Comparison of ENCODE assay signal across 26 cellular contexts in genomic region chr4:178970433-178971140, GRCh38.
DNase-seq lines count a peak whose midpoint lies in the region; ATAC-seq, FAIRE-seq and TF ChIP-seq lines count a peak whose summit lies in the region.
"Had no signal": no experiment of that assay in that cellular context is flagged by ENCODE, and none has a peak within 500 bp of the region (broad histone marks: within the 10 kb centered on the region; RNA-seq: fewer than 3 reads in every experiment).

No MANE protein-coding gene starts in this region.

- CTCF ChIA-PET in H1 (lab: Charles Lee; ENCODE audit: partially characterized antibody): no interaction called here

- DNase-seq in GM23338 (ENCODE audit: low spot score) (peak; percentile 8), MG63 (peak; percentile 13), H1 (ENCODE audit: low read depth in 1 of 2, low spot score in 2 of 2) (no peak), mesendoderm (peak; percentile 59), dedifferentiated amniotic fluid mesenchymal stem cell (ENCODE audit: extremely low spot score) (no peak)
- DNase-seq in stimulated activated CD4-positive, alpha-beta T cell treated with anti-CD3 and anti-CD28 coated beads, Interleukin-4, amount 100 ng/mL, for 4 hours: no peak
- no peak for DNase-seq in activated CD4-positive, alpha-beta T cell treated with anti-CD3 and anti-CD28 coated beads for 48 hours
- DNase-seq: AML-193; CD4-positive, alpha-beta T cell; GOT3; Karpas-422; NCI-H1417; NCI-H1694; NCI-H2029 treated with DMSO at 0.1 percent for 48 hours; NCI-H526 treated with DMSO at 0.1 percent for 48 hours; OCI-M1; Peyer's patch; SIG-M5 had no signal

- H3K4me1 Mint-ChIP-seq in GM23338: peaks cover 10% of the 10 kb centered on the region

- no peaks in the 10 kb centered on the region for H3K9me2 ChIP-seq in GM23338 (ENCODE audit: insufficient read depth)

- H3F3A ChIP-seq in GM23338 (replicated peaks; ENCODE audit: low read depth): no peaks in the 10 kb centered on the region

- H4K5ac ChIP-seq in H1 (ENCODE audit: insufficient read length, low read depth, low read length) (no peak overlapping the region), mesendoderm (ENCODE audit: low read length) (no peak overlapping the region)

- no peak overlapping the region for H3K14ac ChIP-seq in H1 (ENCODE audit: insufficient read length)

- no peaks in the 10 kb centered on the region for H3K27me3 ChIP-seq in GM23338 (ENCODE audit: insufficient read depth)
- no peaks in the 10 kb centered on the region for H3K27me3 ChIP-seq in MG63
- H3K27me3 ChIP-seq in H1 (replicated peaks in 1 of 4; ENCODE audit: control insufficient read depth in 3 of 4, extremely low read depth in 1 of 4, insufficient read depth in 3 of 4, low read length in 3 of 4): no peaks in the 10 kb centered on the region
- H3K27me3 ChIP-seq in mesendoderm (ENCODE audit: insufficient read depth, low read length, poor library complexity): no peaks in the 10 kb centered on the region
- H3K27me3 ChIP-seq: BLaER1 treated with 17β-estradiol and CSF1 and Interleukin-3, amounts not matched to agents 10 nM and 100 nM; Peyer's patch had no signal

- H3K27me3 Mint-ChIP-seq in GM23338 (ENCODE audit: insufficient read depth, low read depth, poor library complexity): peaks cover 1% of the 10 kb centered on the region
- H3K27me3 Mint-ChIP-seq: CD4-positive, alpha-beta T cell had no signal

- FAIRE-seq in H1 (lab: Jason Lieb, UNC): no peak
- FAIRE-seq: A549, D721Med, G401.6, HepG2 had no signal

- H4K8ac ChIP-seq in H1 (ENCODE audit: extremely low read depth, insufficient read depth, low read length) (no peak overlapping the region), mesendoderm (ENCODE audit: low read depth, low read length) (no peak overlapping the region)

- no peaks in the 10 kb centered on the region for H4K20me1 ChIP-seq in GM23338 (replicated peaks; ENCODE audit: insufficient read depth)
- H4K20me1 ChIP-seq in H1 (replicated peaks in 1 of 2; ENCODE audit: control insufficient read depth in 1 of 2, insufficient read depth in 2 of 2, low read length in 2 of 2): no peaks in the 10 kb centered on the region
- H4K20me1 ChIP-seq: BLaER1 treated with 17β-estradiol and CSF1 and Interleukin-3, amounts not matched to agents 10 nM and 100 nM had no signal

- 0 out of 2 replicates have a peak overlapping the region, but pooled peaks have one; percentile 9 for H3K4me2 ChIP-seq in GM23338
- H3K4me2 ChIP-seq in H1 (ENCODE audit: insufficient read depth in 1 of 2, low read depth in 2 of 2, low read length in 2 of 2): no peak overlapping the region
- H3K4me2 ChIP-seq in mesendoderm (ENCODE audit: low read length): no peak overlapping the region
- H3K4me2 ChIP-seq: A549; BLaER1 treated with 17β-estradiol and CSF1 and Interleukin-3, amounts not matched to agents 10 nM and 100 nM had no signal

- peak overlapping the region; percentile 79 for H3K27ac Mint-ChIP-seq in GM23338
- H3K27ac Mint-ChIP-seq: CD4-positive, alpha-beta T cell had no signal

- H3K56ac ChIP-seq in H1 (replicated peaks; ENCODE audit: insufficient read length, low read depth, low read length): no peak overlapping the region
- H3K56ac ChIP-seq in mesendoderm (ENCODE audit: low read length): peak overlapping the region; percentile 31

- no peak overlapping the region for H3K4me3 ChIP-seq in GM23338
- no peak overlapping the region for H3K4me3 ChIP-seq in MG63
- H3K4me3 ChIP-seq in H1 (ENCODE audit: extremely low read depth in 1 of 4, insufficient read depth in 2 of 4, low read depth in 3 of 4, low read length in 4 of 4): no peak overlapping the region
- H3K4me3 ChIP-seq in mesendoderm (ENCODE audit: low read length): no peak overlapping the region
- H3K4me3 ChIP-seq: A549; BLaER1 treated with 17β-estradiol and CSF1 and Interleukin-3, amounts not matched to agents 10 nM and 100 nM; Peyer's patch; SK-N-MC had no signal

- no peak for TF ChIP-seq POLR2A in H1 (IDR thresholded peaks at IDR 0.05; ENCODE audit: control extremely low read depth in 1 of 2, low read depth in 2 of 2, low read length in 2 of 2)

- no peaks in the 10 kb centered on the region for H3K23me2 ChIP-seq in H1 (ENCODE audit: low read depth, low read length)

- H3K9ac ChIP-seq in H1 (replicated peaks in 1 of 4; ENCODE audit: extremely low read depth in 1 of 4, low read depth in 3 of 4, low read length in 3 of 4) (no peak overlapping the region), mesendoderm (ENCODE audit: low read length) (no peak overlapping the region)
- H3K9ac ChIP-seq: BLaER1 treated with 17β-estradiol and CSF1 and Interleukin-3, amounts not matched to agents 10 nM and 100 nM had no signal

- TF ChIP-seq RAD21 in H1 (IDR thresholded peaks at IDR 0.05 in 1 of 2, conservative IDR thresholded peaks at IDR 0.05 in 1 of 2; ENCODE audit: low read depth in 2 of 2, low read length in 2 of 2): no peak

- no peak overlapping the region for H4K91ac ChIP-seq in H1 (replicated peaks; ENCODE audit: insufficient read length, low read length)

- no peak overlapping the region for H2AK5ac ChIP-seq in H1 (ENCODE audit: low read depth, low read length)
- no peak overlapping the region for H2AK5ac ChIP-seq in mesendoderm (ENCODE audit: low read length)

- no peaks in the 10 kb centered on the region for H3K36me3 Mint-ChIP-seq in GM23338 (ENCODE audit: low read depth)

- H3K4me1 ChIP-seq in GM23338 (ENCODE audit: insufficient read depth) (peaks cover 4% of the 10 kb centered on the region; the same call in 1 of the 2 replicates), H1 (replicated peaks in 1 of 4; ENCODE audit: control insufficient read depth in 3 of 4, insufficient read depth in 4 of 4, low read length in 3 of 4) (no peaks in the 10 kb centered on the region; a peak in 1 of 7 replicates), mesendoderm (ENCODE audit: control insufficient read depth, low read depth, low read length) (peaks cover 2% of the 10 kb centered on the region)
- H3K4me1 ChIP-seq: A549; BLaER1 treated with 17β-estradiol and CSF1 and Interleukin-3, amounts not matched to agents 10 nM and 100 nM; Peyer's patch had no signal

- H3K4ac ChIP-seq in H1 (replicated peaks; ENCODE audit: insufficient read length, low read depth, low read length) (no peak overlapping the region), mesendoderm (ENCODE audit: low read depth, low read length) (no peak overlapping the region)

- H2BK20ac ChIP-seq in H1 (ENCODE audit: low read length): no peak overlapping the region

- H3K79me2 ChIP-seq in GM23338 (replicated peaks; ENCODE audit: insufficient read depth): no peaks in the 10 kb centered on the region
- no peaks in the 10 kb centered on the region for H3K79me2 ChIP-seq in H1 (ENCODE audit: control insufficient read depth in 1 of 2, insufficient read depth in 2 of 2, low read length in 2 of 2)
- no peaks in the 10 kb centered on the region for H3K79me2 ChIP-seq in mesendoderm (ENCODE audit: control insufficient read depth, insufficient read depth, low read length)

- H3K79me1 ChIP-seq in H1 (ENCODE audit: low read depth, low read length): no peaks in the 10 kb centered on the region
- no peaks in the 10 kb centered on the region for H3K79me1 ChIP-seq in mesendoderm (ENCODE audit: low read length)

- H3K18ac ChIP-seq in H1 (ENCODE audit: extremely low read depth, low read length) (no peak overlapping the region), mesendoderm (ENCODE audit: low read length) (no peak overlapping the region)

- TF ChIP-seq CTCF in GM23338 (conservative IDR thresholded peaks at IDR 0.05; ENCODE audit: low read depth in 2 of 2) (no peak), H1 (IDR thresholded peaks at IDR 0.05; ENCODE audit: control extremely low read depth in 1 of 3, insufficient read depth in 1 of 3, low read depth in 1 of 3, low read length in 3 of 3) (no peak)

- H3K9me3 Mint-ChIP-seq in GM23338: no peaks in the 10 kb centered on the region

- H2BK5ac ChIP-seq in H1 (ENCODE audit: low read depth, low read length) (no peak overlapping the region), mesendoderm (ENCODE audit: low read length) (peak overlapping the region; percentile 72)

- ATAC-seq in GM23338: no peak
- ATAC-seq: A549, HCT116, HepG2 had no signal

- H3K4me3 Mint-ChIP-seq in GM23338: no peak overlapping the region
- H3K4me3 Mint-ChIP-seq: CD4-positive, alpha-beta T cell had no signal

- no peak for TF ChIP-seq EP300 in H1 (IDR thresholded peaks at IDR 0.05; ENCODE audit: borderline replicate concordance in 1 of 2, low read depth in 2 of 2, low read length in 2 of 2)

- H3K36me3 ChIP-seq in GM23338 (ENCODE audit: insufficient read depth): no peaks in the 10 kb centered on the region
- no peaks in the 10 kb centered on the region for H3K36me3 ChIP-seq in MG63
- H3K36me3 ChIP-seq in H1 (ENCODE audit: control insufficient read depth in 2 of 4, insufficient read depth in 4 of 4, low read length in 3 of 4): no peaks in the 10 kb centered on the region
- no peaks in the 10 kb centered on the region for H3K36me3 ChIP-seq in mesendoderm (ENCODE audit: control insufficient read depth, insufficient read depth, low read length)
- H3K36me3 ChIP-seq: BLaER1 treated with 17β-estradiol and CSF1 and Interleukin-3, amounts not matched to agents 10 nM and 100 nM; Peyer's patch had no signal

- POLR2A ChIA-PET in H1 (lab: Charles Lee; ENCODE audit: partially characterized antibody): no interaction called here

- no peak overlapping the region for H2BK120ac ChIP-seq in H1 (replicated peaks; ENCODE audit: low read depth, low read length)
- no peak overlapping the region for H2BK120ac ChIP-seq in mesendoderm (ENCODE audit: low read depth, low read length)

- H3K9me3 ChIP-seq in MG63 (no peaks in the 10 kb centered on the region), H1 (ENCODE audit: insufficient read depth in 2 of 2, low read depth in 1 of 2, low read length in 1 of 2) (no peaks in the 10 kb centered on the region)
- H3K9me3 ChIP-seq: A549; BLaER1 treated with 17β-estradiol and CSF1 and Interleukin-3, amounts not matched to agents 10 nM and 100 nM; Peyer's patch had no signal

- H3K23ac ChIP-seq in H1 (ENCODE audit: insufficient read length): no peak overlapping the region
- no peak overlapping the region for H3K23ac ChIP-seq in mesendoderm (ENCODE audit: low read length)

- H3K27ac ChIP-seq in GM23338 (ENCODE audit: low read depth): no peak overlapping the region
- H3K27ac ChIP-seq in H1 (ENCODE audit: low read depth, low read length): no peak overlapping the region
- no peak overlapping the region for H3K27ac ChIP-seq in mesendoderm (ENCODE audit: low read depth, low read length)
- H3K27ac ChIP-seq: A549; BLaER1 treated with 17β-estradiol and CSF1 and Interleukin-3, amounts not matched to agents 10 nM and 100 nM; HL-60; Peyer's patch; SK-N-MC had no signal

- H2AFZ ChIP-seq in GM23338 (peak overlapping the region; percentile 6; the same call in 1 of the 2 replicates), H1 (ENCODE audit: low read length) (0 out of 2 replicates have a peak overlapping the region, but pooled peaks have one; percentile 58)

- no peak overlapping the region for H2BK15ac ChIP-seq in H1 (ENCODE audit: low read length)
- H2BK15ac ChIP-seq in mesendoderm (replicated peaks; ENCODE audit: low read depth): no peak overlapping the region

- H2BK12ac ChIP-seq in H1 (ENCODE audit: low read depth, low read length): no peak overlapping the region

- 94% methylated on average over 3 of the region's 3 CpGs; no CpG with 5 or more reads in 1 of the 2 experiments for WGBS in H1 (ENCODE audit: extremely low coverage in 1 of 2, insufficient coverage in 1 of 2, insufficient read length in 1 of 2, insufficient replicate concordance in 2 of 2, low coverage in 1 of 2, low lambda C conversion rate in 2 of 2, missing lambda C conversion rate in 1 of 2), 2 experiments
- no CpG with 5 or more reads among the region's 3 CpGs for WGBS in mesendoderm (ENCODE audit: extremely low coverage, insufficient coverage, low lambda C conversion rate)

Comparison
In these comparisons a context has a peak if more than half of its experiments do, and no peak if none do; other contexts are left out.
1. DNase-seq: peak in GM23338 (single experiment), MG63 (single experiment) and mesendoderm (single experiment); none in H1 (0 of 2), stimulated activated CD4-positive, alpha-beta T cell treated with anti-CD3 and anti-CD28 coated beads, Interleukin-4, amount 100 ng/mL, for 4 hours (0 of 2), dedifferentiated amniotic fluid mesenchymal stem cell (single experiment) and activated CD4-positive, alpha-beta T cell treated with anti-CD3 and anti-CD28 coated beads for 48 hours (single experiment).